20 cellular contexts compared by ENCODE assay signal in the genomic region with DNA sequence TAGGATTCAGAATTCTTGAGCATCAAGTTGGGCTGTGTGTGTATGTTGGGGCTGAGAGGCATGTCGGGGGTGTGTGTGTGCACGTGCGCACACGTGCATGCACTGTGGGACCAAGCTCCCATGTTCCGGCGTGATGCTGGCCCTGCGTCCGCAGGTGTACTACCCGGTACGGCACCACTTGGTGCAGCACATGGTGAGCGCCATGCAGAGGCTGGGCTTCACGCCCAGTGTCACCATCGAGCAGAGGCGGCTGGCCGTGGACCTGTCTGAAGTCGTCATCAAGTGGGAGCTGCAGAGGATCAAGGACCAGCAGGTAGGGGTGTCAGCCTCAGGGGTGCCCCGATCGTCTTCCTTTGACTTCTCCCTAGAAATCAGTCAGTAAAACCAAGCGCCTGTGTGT.
"Had no signal": no experiment of that assay in that cellular context is flagged by ENCODE, and none has a peak within 500 bp of the region (broad histone marks: within the 10 kb centered on the region; RNA-seq: fewer than 3 reads in every experiment).

No MANE protein-coding gene starts in this region.

- H3K27me3 ChIP-seq: colonic mucosa, neutrophil, pancreas, right lobe of liver, spleen, testis, transverse colon had no signal

- ATAC-seq: esophagus mucosa; naive thymus-derived CD4-positive, alpha-beta T cell; pancreas; stimulated activated naive B cell treated with anti-CD40 and anti-IgM and Interleukin-4, amounts not matched to agents 10 μg/mL and 1 μg/mL and 100 μg/mL, for 72 hours; stimulated activated naive CD8-positive, alpha-beta T cell treated with anti-CD3 and anti-CD28 coated beads, Interleukin-15, amount 100 ng/mL, for 72 hours had no signal

- H3K9me3 ChIP-seq: colonic mucosa, neutrophil, pancreas, right lobe of liver, spleen, testis, transverse colon had no signal

- DNase-seq: caudate nucleus; colonic mucosa; dermis blood vessel endothelial cell; effector CD4-positive, alpha-beta T cell; immature natural killer cell; mammary epithelial cell; naive thymus-derived CD4-positive, alpha-beta T cell; nephron progenitor cell; pancreas; right lobe of liver; spleen; stimulated activated CD4-positive, alpha-beta T cell treated with anti-CD3 and anti-CD28 coated beads, Interleukin-15, amount 100 ng/mL, for 24 hours; stimulated activated CD4-positive, alpha-beta T cell treated with anti-CD3 and anti-CD28 coated beads, Interleukin-1b, Interleukin-23, amount 100 ng/mL, for 48 hours; stimulated activated CD4-positive, alpha-beta T cell treated with anti-CD3 and anti-CD28 coated beads, Interleukin-4, amount 100 ng/mL, for 24 hours; stimulated activated naive B cell treated with anti-CD40 and anti-IgM and Interleukin-4, amounts not matched to agents 10 μg/mL and 1 μg/mL and 100 μg/mL, for 72 hours; stimulated activated naive CD8-positive, alpha-beta T cell treated with anti-CD3 and anti-CD28 coated beads, Interleukin-15, amount 100 ng/mL, for 72 hours; testis; transverse colon had no signal

- H3K27ac ChIP-seq: colonic mucosa, neutrophil, pancreas, right lobe of liver, spleen, testis, transverse colon had no signal

- H3K4me3 ChIP-seq: colonic mucosa, pancreas, right lobe of liver, spleen, testis, transverse colon had no signal

- H3K4me1 ChIP-seq: colonic mucosa, pancreas, right lobe of liver, spleen, testis, transverse colon had no signal
